ENCODE assay signal across 8 cellular contexts in genomic region chr2:170409164-170409535, GRCh38.
DNase-seq lines count a peak whose midpoint lies in the region; ATAC-seq, FAIRE-seq and TF ChIP-seq lines count a peak whose summit lies in the region.

No MANE protein-coding gene starts in this region.

- peak; percentile 62 for FAIRE-seq in TTC549 (lab: Jason Lieb, UNC)

- no peak for TF ChIP-seq POLR2A in body of pancreas (IDR thresholded peaks at IDR 0.05)

- ATAC-seq in body of pancreas, result peak; percentile 59
- no peak for ATAC-seq in GM21381 (IDR thresholded peaks at IDR 0.05; ENCODE audit: unreplicated experiment)

- DNase-seq in activated gamma-delta T cell treated with Interleukin-2 at 50 U/mL for 16 hours (peak; percentile 74), activated gamma-delta T cell (lab: John Stamatoyannopoulos, UW) (no peak), NCI-H2107 (lab: John Stamatoyannopoulos, UW) (peak; percentile 45), body of pancreas (peak; percentile 73 to 77 (median 76)), inferior parietal cortex (ENCODE audit: extremely low spot score) (peak; percentile 84)
- DNase-seq in stimulated activated CD4-positive, alpha-beta T cell treated with anti-CD3 and anti-CD28 coated beads, Interleukin-15, amount 100 ng/mL, for 1 hour (ENCODE audit: low read depth in 1 of 2, low spot score in 1 of 2), result peak; percentile 31 to 45

- WGBS in body of pancreas, 2 donors, result 3 to 5% methylated on average over 9 of the region's 9 CpGs

- H3K4me1 ChIP-seq in body of pancreas, result peaks cover 6% of the 10 kb centered on the region

- H3K4me3 ChIP-seq in body of pancreas, result no peak overlapping the region

- H3K36me3 ChIP-seq in body of pancreas (replicated peaks in 1 of 2; ENCODE audit: insufficient read depth in 1 of 2, low read depth in 2 of 2), result no peaks in the 10 kb centered on the region

- no peaks in the 10 kb centered on the region for H3K27me3 ChIP-seq in body of pancreas

- intact Hi-C loops in body of pancreas (cut with DNase I), result loop anchor here (10.0 kb wide), 1 partner anchor 406 kb away; the partner anchor contains the start of gene GAD1

- H3K9me3 ChIP-seq in body of pancreas, result no peaks in the 10 kb centered on the region

- H3K27ac ChIP-seq in body of pancreas, result no peak overlapping the region

- TF ChIP-seq CTCF in body of pancreas (IDR thresholded peaks at IDR 0.05), result peak; percentile 70 to 85 (median 83)
